31 cellular contexts compared by ENCODE assay signal in the genomic region with DNA sequence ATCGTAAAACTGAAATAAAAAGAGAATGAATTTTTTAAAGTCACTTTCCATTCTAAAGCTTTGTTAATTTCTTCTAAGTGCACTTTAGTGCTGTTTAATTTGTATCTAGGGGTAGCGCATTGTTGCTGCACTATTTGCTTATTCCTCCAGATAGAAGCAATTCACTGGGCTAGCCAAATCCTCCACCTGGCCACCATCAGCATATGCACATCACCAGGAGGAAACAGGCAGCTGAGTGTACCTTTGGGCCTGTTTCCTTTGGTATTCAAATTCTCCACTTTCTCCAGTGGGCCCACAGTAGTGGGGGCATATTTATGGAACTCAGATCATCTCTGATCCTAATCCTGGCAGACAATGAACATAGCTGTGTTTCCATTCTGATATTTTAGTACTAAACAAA. TPM values are rescaled to one million over a fixed set of nuclear protein-coding genes. Genes with fewer than 3 reads are reported as not detected.
DNase-seq lines count a peak whose midpoint lies in the region; ATAC-seq, FAIRE-seq and TF ChIP-seq lines count a peak whose summit lies in the region.
"Had no signal": no experiment of that assay in that cellular context is flagged by ENCODE, and none has a peak within 500 bp of the region (broad histone marks: within the 10 kb centered on the region; RNA-seq: fewer than 3 reads in every experiment).

No MANE protein-coding gene starts in this region.

- no peak overlapping the region for H2BK12ac ChIP-seq in H1 (ENCODE audit: low read depth, low read length)

- H3K4me3 ChIP-seq in H1 (ENCODE audit: extremely low read depth in 1 of 4, insufficient read depth in 2 of 4, low read depth in 3 of 4, low read length in 4 of 4) = no peak overlapping the region
- no peak overlapping the region for H3K4me3 ChIP-seq in upper lobe of left lung
- H3K4me3 ChIP-seq: BLaER1 treated with 17β-estradiol and CSF1 and Interleukin-3, amounts not matched to agents 10 nM and 100 nM; K562; SK-N-MC had no signal

- H4K20me1 ChIP-seq in H1 (replicated peaks in 1 of 2; ENCODE audit: control insufficient read depth in 1 of 2, insufficient read depth in 2 of 2, low read length in 2 of 2) = no peaks in the 10 kb centered on the region
- H4K20me1 ChIP-seq: BLaER1 treated with 17β-estradiol and CSF1 and Interleukin-3, amounts not matched to agents 10 nM and 100 nM had no signal

- H3K27me3 ChIP-seq in H1 (replicated peaks in 1 of 4; ENCODE audit: control insufficient read depth in 3 of 4, extremely low read depth in 1 of 4, insufficient read depth in 3 of 4, low read length in 3 of 4) = no peaks in the 10 kb centered on the region
- H3K27me3 ChIP-seq in upper lobe of left lung = no peaks in the 10 kb centered on the region
- H3K27me3 ChIP-seq: BLaER1 treated with 17β-estradiol and CSF1 and Interleukin-3, amounts not matched to agents 10 nM and 100 nM had no signal

- H3K9me3 ChIP-seq in H1 (ENCODE audit: insufficient read depth in 2 of 2, low read depth in 1 of 2, low read length in 1 of 2) (no peaks in the 10 kb centered on the region), upper lobe of left lung (no peaks in the 10 kb centered on the region)
- H3K9me3 ChIP-seq: BLaER1 treated with 17β-estradiol and CSF1 and Interleukin-3, amounts not matched to agents 10 nM and 100 nM had no signal

- no peak overlapping the region for H2BK15ac ChIP-seq in H1 (ENCODE audit: low read length)

- peak; percentile 70 for FAIRE-seq in H1 (lab: Jason Lieb, UNC)
- FAIRE-seq: D721Med, GM12891, HTR-8/SVneo, K562 had no signal

- H3K79me2 ChIP-seq in H1 (ENCODE audit: control insufficient read depth in 1 of 2, insufficient read depth in 2 of 2, low read length in 2 of 2) = no peaks in the 10 kb centered on the region

- TF ChIP-seq CTCF in H1 (IDR thresholded peaks at IDR 0.05; ENCODE audit: control extremely low read depth in 1 of 3, insufficient read depth in 1 of 3, low read depth in 1 of 3, low read length in 3 of 3) (no peak), upper lobe of left lung (IDR thresholded peaks at IDR 0.05) (no peak)

- H4K8ac ChIP-seq in H1 (ENCODE audit: extremely low read depth, insufficient read depth, low read length) = no peak overlapping the region

- H3K27ac ChIP-seq in H1 (ENCODE audit: low read depth, low read length) (no peak overlapping the region), upper lobe of left lung (no peak overlapping the region)
- H3K27ac ChIP-seq: BLaER1 treated with 17β-estradiol and CSF1 and Interleukin-3, amounts not matched to agents 10 nM and 100 nM; RWPE1; SK-N-MC had no signal

- TF ChIP-seq RAD21 in H1 (IDR thresholded peaks at IDR 0.05 in 1 of 2, conservative IDR thresholded peaks at IDR 0.05 in 1 of 2; ENCODE audit: low read depth in 2 of 2, low read length in 2 of 2) = no peak

- no peak overlapping the region for H2BK5ac ChIP-seq in H1 (ENCODE audit: low read depth, low read length)

- POLR2A ChIA-PET in H1 (lab: Charles Lee; ENCODE audit: partially characterized antibody) = no interaction called here

- H3K36me3 ChIP-seq in H1 (ENCODE audit: control insufficient read depth in 2 of 4, insufficient read depth in 4 of 4, low read length in 3 of 4) (no peaks in the 10 kb centered on the region), upper lobe of left lung (no peaks in the 10 kb centered on the region)
- H3K36me3 ChIP-seq: BLaER1 treated with 17β-estradiol and CSF1 and Interleukin-3, amounts not matched to agents 10 nM and 100 nM had no signal

- H2BK20ac ChIP-seq in H1 (ENCODE audit: low read length) = no peak overlapping the region

- TF ChIP-seq EP300 in H1 (IDR thresholded peaks at IDR 0.05; ENCODE audit: borderline replicate concordance in 1 of 2, low read depth in 2 of 2, low read length in 2 of 2) = no peak
- no peak for TF ChIP-seq EP300 in upper lobe of left lung (IDR thresholded peaks at IDR 0.05)

- no peak overlapping the region for H2BK120ac ChIP-seq in H1 (replicated peaks; ENCODE audit: low read depth, low read length)

- H3K23me2 ChIP-seq in H1 (ENCODE audit: low read depth, low read length) = no peaks in the 10 kb centered on the region

- TF ChIP-seq POLR2A in H1 (IDR thresholded peaks at IDR 0.05; ENCODE audit: control extremely low read depth in 1 of 2, low read depth in 2 of 2, low read length in 2 of 2) = no peak
- no peak for TF ChIP-seq POLR2A in upper lobe of left lung (IDR thresholded peaks at IDR 0.05)

- no peak overlapping the region for H3K14ac ChIP-seq in H1 (ENCODE audit: insufficient read length)

- H4K91ac ChIP-seq in H1 (replicated peaks; ENCODE audit: insufficient read length, low read length) = no peak overlapping the region

- no peak overlapping the region for H2AFZ ChIP-seq in H1 (ENCODE audit: low read length)

- DNase-seq in DMS53 (lab: John Stamatoyannopoulos, UW) (peak; percentile 12), DMS53 treated with DMSO at 0.1 percent for 48 hours (lab: John Stamatoyannopoulos, UW; ENCODE audit: unreplicated experiment) (no peak), NCI-H1105 (lab: John Stamatoyannopoulos, UW) (peak; percentile 30), NCI-H526 (lab: John Stamatoyannopoulos, UW) (peak; percentile 80 to 88), H1 (ENCODE audit: low read depth in 1 of 2, low spot score in 2 of 2) (no peak), upper lobe of left lung (no peak), 8988T (no peak), NCI-H69 (lab: John Stamatoyannopoulos, UW) (no peak)
- DNase-seq: AML-193; CD4-positive, alpha-beta T cell; DMS79 treated with DMSO at 0.1 percent for 48 hours; GF-D8; H7; MV-4-11; NCI-H510A treated with DMSO at 0.1 percent for 48 hours; SIG-M5; T-helper 9 cell had no signal

- 0 out of 4 replicates have a peak overlapping the region, but pooled peaks of 1 of the 2 experiments have one; percentile 6 for H3K4me2 ChIP-seq in H1 (ENCODE audit: insufficient read depth in 1 of 2, low read depth in 2 of 2, low read length in 2 of 2)
- H3K4me2 ChIP-seq: BLaER1 treated with 17β-estradiol and CSF1 and Interleukin-3, amounts not matched to agents 10 nM and 100 nM had no signal

- H3K79me1 ChIP-seq in H1 (ENCODE audit: low read depth, low read length) = no peaks in the 10 kb centered on the region

- H3K23ac ChIP-seq in H1 (ENCODE audit: insufficient read length) = no peak overlapping the region

- WGBS in H1 (ENCODE audit: extremely low coverage in 1 of 2, insufficient coverage in 1 of 2, insufficient read length in 1 of 2, insufficient replicate concordance in 2 of 2, low coverage in 1 of 2, low lambda C conversion rate in 2 of 2, missing lambda C conversion rate in 1 of 2), 2 experiments = 63% methylated on average over 2 of the region's 2 CpGs; no CpG with 5 or more reads in 1 of the 2 experiments
- WGBS in upper lobe of left lung, 2 donors = 85 to 95% methylated on average over 2 of the region's 2 CpGs

- H3K4ac ChIP-seq in H1 (replicated peaks; ENCODE audit: insufficient read length, low read depth, low read length) = no peak overlapping the region

- CTCF ChIA-PET in H1 (lab: Charles Lee; ENCODE audit: partially characterized antibody) = interaction anchor here (1.0 to 1.3 kb wide), 6 partner anchors 12 to 143 kb away, joined by 3 to 4 read pairs (median 3); no protein-coding TSS in a partner anchor

- no peak overlapping the region for H2AK5ac ChIP-seq in H1 (ENCODE audit: low read depth, low read length)

- H4K5ac ChIP-seq in H1 (ENCODE audit: insufficient read length, low read depth, low read length) = no peak overlapping the region

- H3K9ac ChIP-seq in H1 (replicated peaks in 1 of 4; ENCODE audit: extremely low read depth in 1 of 4, low read depth in 3 of 4, low read length in 3 of 4) = no peak overlapping the region
- H3K9ac ChIP-seq: BLaER1 treated with 17β-estradiol and CSF1 and Interleukin-3, amounts not matched to agents 10 nM and 100 nM had no signal

- ATAC-seq in upper lobe of left lung (ENCODE audit: low FRiP score in 2 of 2) = no peak
- ATAC-seq: K562, Panc1 had no signal

- H3K4me1 ChIP-seq in H1 (replicated peaks in 1 of 4; ENCODE audit: control insufficient read depth in 3 of 4, insufficient read depth in 4 of 4, low read length in 3 of 4) = peaks cover 0 to 11% (median 4%) of the 10 kb centered on the region in 4 experiments; a peak in 3 of 7 replicates
- H3K4me1 ChIP-seq in upper lobe of left lung = no peaks in the 10 kb centered on the region

- H3K56ac ChIP-seq in H1 (replicated peaks; ENCODE audit: insufficient read length, low read depth, low read length) = no peak overlapping the region

- no peak overlapping the region for H3K18ac ChIP-seq in H1 (ENCODE audit: extremely low read depth, low read length)

TF ChIP-seq in H1, 55 proteins besides CTCF, POLR2A, EP300 and RAD21 (continues in another document):
- TF ChIP-seq, protein P1, sequence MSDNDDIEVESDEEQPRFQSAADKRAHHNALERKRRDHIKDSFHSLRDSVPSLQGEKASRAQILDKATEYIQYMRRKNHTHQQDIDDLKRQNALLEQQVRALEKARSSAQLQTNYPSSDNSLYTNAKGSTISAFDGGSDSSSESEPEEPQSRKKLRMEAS (IDR thresholded peaks at IDR 0.05) = no peak
- TF ChIP-seq MAFK (IDR thresholded peaks at IDR 0.05; ENCODE audit: low read depth, low read length) (no peak), HDAC2 (IDR thresholded peaks at IDR 0.05; ENCODE audit: borderline replicate concordance in 1 of 2, low read depth in 2 of 2, low read length in 2 of 2) (no peak), ZNF274 (IDR thresholded peaks at IDR 0.05; ENCODE audit: borderline replicate concordance, extremely low read depth, low read length) (no peak), KDM4A (IDR thresholded peaks at IDR 0.05; ENCODE audit: low read depth, low read length, severe bottlenecking) (no peak), EGR1 (IDR thresholded peaks at IDR 0.05; ENCODE audit: borderline replicate concordance, low read depth, low read length) (no peak), ATF3 (IDR thresholded peaks at IDR 0.05; ENCODE audit: insufficient read depth, low read depth, low read length) (no peak), CREB1 (IDR thresholded peaks at IDR 0.05) (no peak), TBP (IDR thresholded peaks at IDR 0.05; ENCODE audit: low read depth, low read length) (no peak), TEAD4 (IDR thresholded peaks at IDR 0.05; ENCODE audit: low read depth, low read length) (no peak)

RNA-seq across cellular contexts. Expression of gene CPB1, which starts 29.8 kb away (rescaled TPM):
- not detected in 2 replicates for total RNA-seq in H1 (2021; fragmentation: NEBNext Ultra II Directional; extraction: Animal tissue kit (Norgen Biotek cat#: 25700))
- polyA plus RNA-seq in H1 (2011; rRNA removed) = not detected in 2 replicates
- not detected for polyA plus RNA-seq in H1 (2011; cell fraction: cytosol; rRNA removed)
- polyA plus RNA-seq in H1 (2011; cell fraction: nucleus; rRNA removed) = not detected
- polyA plus RNA-seq in H1 (2012, experiment 1 of 2) = not detected in 4 replicates
- not detected for polyA plus RNA-seq in H1 (2012, experiment 2 of 2)
- not detected for polyA plus RNA-seq in H1 (2013, experiment 1 of 2)
- not detected for polyA plus RNA-seq in H1 (2013, experiment 2 of 2)
- not detected in 2 replicates for polyA minus RNA-seq in H1 (2011; rRNA and poly(A)+ RNA removed)
- not detected for polyA minus RNA-seq in H1 (2011; cell fraction: cytosol; rRNA and poly(A)+ RNA removed)
- polyA minus RNA-seq in H1 (2011; cell fraction: nucleus; rRNA and poly(A)+ RNA removed) = not detected
- 10 to 100 TPM in 1 of 6 donors, 1 to 10 TPM in 1, not detected in 4; 5.6 to 11.3 TPM for total RNA-seq in upper lobe of left lung
- total RNA-seq: A172; CD4-positive, alpha-beta T cell; LHCN-M2; MCF 10A; OCI-LY7; T-helper 1 cell treated with Interleukin-12 subunit alpha and Interleukin-12 subunit beta and Interleukin-4 antibody, amounts not matched to agents 30 ng/mL and 1 ng/mL, for 36 hours had no signal
- polyA plus RNA-seq: AG04450, K562 had no signal

Comparison
In these comparisons a context has a peak if more than half of its experiments do, and no peak if none do; other contexts are left out.
1. DNase-seq: peak in DMS53 (single experiment), NCI-H1105 (single experiment) and NCI-H526 (2 of 2); none in DMS53 treated with DMSO at 0.1 percent for 48 hours (single experiment), H1 (0 of 2), upper lobe of left lung (0 of 2), 8988T (single experiment) and NCI-H69 (single experiment).